In the genomic region with DNA sequence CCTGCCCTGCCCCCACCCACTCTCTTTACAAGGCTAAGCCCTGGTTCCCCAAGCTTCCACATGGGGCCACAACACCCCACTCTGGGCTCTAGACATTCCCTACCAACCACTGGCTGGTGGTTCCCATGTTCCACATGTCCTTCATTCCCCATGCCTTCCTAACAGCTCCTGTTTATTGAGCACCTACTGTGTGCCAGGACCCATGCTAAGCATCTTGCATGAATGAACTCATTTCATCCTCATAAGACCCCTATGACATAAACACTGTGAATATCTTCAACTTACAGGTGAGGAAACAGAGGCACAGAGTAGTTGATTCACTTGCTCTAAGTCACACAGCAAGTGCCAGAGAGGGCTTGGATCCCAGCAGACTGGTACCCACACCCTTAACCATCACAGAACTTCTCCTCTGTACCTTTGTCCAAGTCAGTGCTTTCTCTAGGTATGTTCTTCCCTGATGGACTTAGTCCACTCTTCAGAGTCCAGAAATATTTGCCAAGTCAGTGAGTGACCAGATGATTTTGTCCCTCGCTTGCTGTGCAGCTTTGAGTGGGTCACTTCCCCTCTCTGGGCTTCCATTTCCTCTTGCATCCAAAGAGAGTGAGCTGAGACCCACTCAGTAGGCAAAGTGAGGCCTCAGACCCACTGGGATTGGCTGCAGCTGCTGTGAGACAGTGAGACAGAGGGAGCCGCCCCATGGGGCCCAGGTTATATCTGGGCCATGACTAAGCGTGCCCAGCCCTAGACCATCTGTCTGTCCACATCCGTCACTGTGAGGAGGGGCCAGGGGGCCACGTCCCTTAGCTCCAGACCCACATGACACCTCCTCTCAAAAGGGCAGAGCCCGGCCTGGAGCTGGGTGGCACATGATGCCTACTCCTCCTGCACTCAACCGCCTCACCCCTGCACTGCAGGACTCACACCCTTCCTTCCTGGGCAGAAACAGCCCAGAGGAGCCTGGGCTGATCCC, we compare ENCODE assay signal across 9 cellular contexts.
DNase-seq lines count a peak whose midpoint lies in the region; ATAC-seq and TF ChIP-seq lines count a peak whose summit lies in the region.
"Had no signal": no experiment of that assay in that cellular context is flagged by ENCODE, and none has a peak within 500 bp of the region (broad histone marks: within the 10 kb centered on the region; RNA-seq: fewer than 3 reads in every experiment).

No MANE protein-coding gene starts in this region.

- peak overlapping the region; percentile 44 for H3K27ac ChIP-seq in RWPE2 (ENCODE audit: poor library complexity, severe bottlenecking)

- DNase-seq in HK-2 (ENCODE audit: unreplicated experiment) (peak; percentile 39), RWPE2 (ENCODE audit: low spot score) (peak; percentile 81), germinal center (ENCODE audit: low spot score) (peak; percentile 15), skeletal muscle cell (ENCODE audit: low read depth) (peak; percentile 56), COLO668 (lab: John Stamatoyannopoulos, UW; ENCODE audit: unreplicated experiment) (no peak), NCI-H1105 (lab: John Stamatoyannopoulos, UW) (no peak), epidermal melanocyte (ENCODE audit: insufficient read length, low spot score) (no peak)
- DNase-seq: NCI-H510A had no signal

- peaks cover 18% of the 10 kb centered on the region for H3K4me1 ChIP-seq in RWPE2 (ENCODE audit: insufficient read depth, poor library complexity, severe bottlenecking)

- ATAC-seq in RWPE2 (ENCODE audit: low read depth) (peak; percentile 97), HG02938 (IDR thresholded peaks at IDR 0.05; ENCODE audit: unreplicated experiment) (no peak)

- no peak for TF ChIP-seq CTCF in RWPE2 (IDR thresholded peaks at IDR 0.05; ENCODE audit: poor library complexity, severe bottlenecking)

- no peaks in the 10 kb centered on the region for H3K9me3 ChIP-seq in RWPE2 (ENCODE audit: severe bottlenecking)

- H3K4me3 ChIP-seq in RWPE2 (ENCODE audit: severe bottlenecking) (no peak overlapping the region), skeletal muscle cell (ENCODE audit: low read depth, low read length) (no peak overlapping the region)

- H3K36me3 ChIP-seq in RWPE2 (ENCODE audit: low read depth): no peaks in the 10 kb centered on the region

- H3K27me3 ChIP-seq in RWPE2 (ENCODE audit: insufficient read depth, poor library complexity, severe bottlenecking): no peaks in the 10 kb centered on the region

Comparison
In these comparisons a context has a peak if more than half of its experiments do, and no peak if none do; other contexts are left out.
1. DNase-seq: peak in HK-2 (single experiment), RWPE2 (single experiment), germinal center (single experiment) and skeletal muscle cell (single experiment); none in COLO668 (single experiment), NCI-H1105 (single experiment) and epidermal melanocyte (single experiment).